27 cellular contexts compared by ENCODE assay signal in the genomic region with DNA sequence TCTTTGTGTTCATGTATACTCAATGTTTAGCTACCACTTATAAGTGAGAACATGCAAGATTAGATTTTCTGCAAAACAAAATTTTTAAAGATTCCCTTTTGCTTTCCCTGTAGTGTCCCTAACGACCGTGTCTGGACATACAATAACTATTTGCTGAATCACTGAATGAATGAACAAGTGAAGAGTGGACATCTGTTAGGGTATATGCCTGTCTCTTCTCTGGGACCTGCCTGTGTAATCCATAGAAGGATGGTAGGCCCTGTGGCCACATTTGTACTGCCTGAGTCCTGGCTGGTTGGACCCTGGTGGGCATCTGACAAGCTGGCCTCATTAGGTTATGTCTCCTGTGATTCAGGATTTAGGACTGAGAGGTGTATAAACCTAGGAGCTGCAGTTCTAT. TPM values are rescaled to one million over a fixed set of nuclear protein-coding genes. Genes with fewer than 3 reads are reported as not detected.
DNase-seq lines count a peak whose midpoint lies in the region; ATAC-seq and TF ChIP-seq lines count a peak whose summit lies in the region.
"Had no signal": no experiment of that assay in that cellular context is flagged by ENCODE, and none has a peak within 500 bp of the region (broad histone marks: within the 10 kb centered on the region; RNA-seq: fewer than 3 reads in every experiment).

No MANE protein-coding gene starts in this region.

- H3K4me3 ChIP-seq in OCI-LY3 (ENCODE audit: low read length) = no peak overlapping the region
- H3K4me3 ChIP-seq: HAP-1, hepatocyte had no signal

- H3K79me2 ChIP-seq in OCI-LY3 (ENCODE audit: low read length) = no peaks in the 10 kb centered on the region
- H3K79me2 ChIP-seq: hepatocyte had no signal

- peak overlapping the region in 4 of 7 donors; percentile 48 to 97 (median 64) for H3K27ac Mint-ChIP-seq in CD14-positive monocyte
- H3K27ac Mint-ChIP-seq in stimulated activated memory B cell treated with anti-CD40 and anti-IgM and Interleukin-4, amounts not matched to agents 10 μg/mL and 1 μg/mL and 100 μg/mL, for 72 hours = peak overlapping the region; percentile 65
- H3K27ac Mint-ChIP-seq in activated naive CD8-positive, alpha-beta T cell treated with anti-CD3 and anti-CD28 coated beads for 36 hours = no peak overlapping the region
- H3K27ac Mint-ChIP-seq: CD4-positive, CD25-positive, alpha-beta regulatory T cell had no signal

- H3K36me3 Mint-ChIP-seq in CD14-positive monocyte = peaks cover 6 to 15% of the 10 kb centered on the region in 2 donors
- H3K36me3 Mint-ChIP-seq in stimulated activated memory B cell treated with anti-CD40 and anti-IgM and Interleukin-4, amounts not matched to agents 10 μg/mL and 1 μg/mL and 100 μg/mL, for 72 hours = no peaks in the 10 kb centered on the region
- no peaks in the 10 kb centered on the region for H3K36me3 Mint-ChIP-seq in activated naive CD8-positive, alpha-beta T cell treated with anti-CD3 and anti-CD28 coated beads for 36 hours
- H3K36me3 Mint-ChIP-seq: CD4-positive, CD25-positive, alpha-beta regulatory T cell had no signal

- H3K9me3 ChIP-seq in OCI-LY3 (ENCODE audit: insufficient read depth, low read length) = no peaks in the 10 kb centered on the region
- H3K9me3 ChIP-seq: HAP-1 had no signal

- H3K27me3 ChIP-seq in OCI-LY3 (ENCODE audit: low read depth, low read length) = no peaks in the 10 kb centered on the region
- no peaks in the 10 kb centered on the region for H3K27me3 ChIP-seq in layer of hippocampus (ENCODE audit: control insufficient read depth, insufficient read depth, low read length)
- H3K27me3 ChIP-seq: foreskin keratinocyte, hepatocyte had no signal

- no peak for TF ChIP-seq CTCF in CD14-positive monocyte (IDR thresholded peaks at IDR 0.05)
- no peak for TF ChIP-seq CTCF in OCI-LY3 (IDR thresholded peaks at IDR 0.05; ENCODE audit: low read depth, low read length)

- H3K36me3 ChIP-seq in OCI-LY3 (replicated peaks; ENCODE audit: low read depth, low read length) = peaks cover 7% of the 10 kb centered on the region
- H3K36me3 ChIP-seq: HAP-1 had no signal

- no peak for ATAC-seq in stimulated activated memory B cell treated with anti-CD40 and anti-IgM and Interleukin-4, amounts not matched to agents 10 μg/mL and 1 μg/mL and 100 μg/mL, for 72 hours
- ATAC-seq in GM18502 (IDR thresholded peaks at IDR 0.05; ENCODE audit: poor library complexity, unreplicated experiment) = no peak
- ATAC-seq: foreskin keratinocyte, Right ventricle myocardium inferior had no signal

- H3K27ac ChIP-seq in OCI-LY3 (ENCODE audit: low read length) (peak overlapping the region; percentile 67), layer of hippocampus (ENCODE audit: low read depth, low read length) (peak overlapping the region; percentile 67)
- H3K27ac ChIP-seq: foreskin keratinocyte, hepatocyte had no signal

- peaks cover 0 to 6% (median 0%) of the 10 kb centered on the region in 7 donors for H3K9me3 Mint-ChIP-seq in CD14-positive monocyte
- H3K9me3 Mint-ChIP-seq in stimulated activated memory B cell treated with anti-CD40 and anti-IgM and Interleukin-4, amounts not matched to agents 10 μg/mL and 1 μg/mL and 100 μg/mL, for 72 hours = no peaks in the 10 kb centered on the region
- no peaks in the 10 kb centered on the region for H3K9me3 Mint-ChIP-seq in activated naive CD8-positive, alpha-beta T cell treated with anti-CD3 and anti-CD28 coated beads for 36 hours
- H3K9me3 Mint-ChIP-seq: CD4-positive, CD25-positive, alpha-beta regulatory T cell had no signal

- H3K4me2 ChIP-seq in OCI-LY3 (ENCODE audit: low read length) = peak overlapping the region; percentile 40
- H3K4me2 ChIP-seq: hepatocyte had no signal

- H4K20me1 ChIP-seq in OCI-LY3 (ENCODE audit: insufficient read depth, low read length) = no peaks in the 10 kb centered on the region

- H3K4me1 ChIP-seq in OCI-LY3 (ENCODE audit: low read length) = peaks cover 86% of the 10 kb centered on the region

- intact Hi-C loops in CD14-positive monocyte (cut with micrococcal nuclease) = no loop called here

- DNase-seq in CD14-positive monocyte (ENCODE audit: low spot score) (no peak), DMS153 (lab: John Stamatoyannopoulos, UW) (no peak), HCEC 1CT (no peak)
- no peak for DNase-seq in activated naive CD8-positive, alpha-beta T cell treated with anti-CD3 and anti-CD28 coated beads for 36 hours
- DNase-seq: activated naive CD4-positive, alpha-beta T cell treated with Interleukin-2 at 50 U/mL for 16 hours; activated T-cell treated with anti-CD3 and anti-CD28 coated beads, Interleukin-2, amount 50 U/mL, for 48 hours; amygdala; CD4-positive, CD25-positive, alpha-beta regulatory T cell; DMS 273 treated with DMSO at 0.1 percent for 48 hours; foreskin keratinocyte; GF-D8; left ventricle myocardium superior; NCI-H1694 treated with DMSO at 0.1 percent for 48 hours; NCI-H82; retina had no signal

- peak overlapping the region; percentile 56 for H3K9ac ChIP-seq in OCI-LY3 (ENCODE audit: low read length)

- H3K4me3 Mint-ChIP-seq in CD14-positive monocyte = no peak overlapping the region
- no peak overlapping the region for H3K4me3 Mint-ChIP-seq in stimulated activated memory B cell treated with anti-CD40 and anti-IgM and Interleukin-4, amounts not matched to agents 10 μg/mL and 1 μg/mL and 100 μg/mL, for 72 hours
- no peak overlapping the region for H3K4me3 Mint-ChIP-seq in activated naive CD8-positive, alpha-beta T cell treated with anti-CD3 and anti-CD28 coated beads for 36 hours
- H3K4me3 Mint-ChIP-seq: CD4-positive, CD25-positive, alpha-beta regulatory T cell had no signal

- peaks cover 0 to 4% (median 0%) of the 10 kb centered on the region in 3 donors for H3K27me3 Mint-ChIP-seq in CD14-positive monocyte (ENCODE audit: low read depth in 3 of 3)
- H3K27me3 Mint-ChIP-seq in stimulated activated memory B cell treated with anti-CD40 and anti-IgM and Interleukin-4, amounts not matched to agents 10 μg/mL and 1 μg/mL and 100 μg/mL, for 72 hours = no peaks in the 10 kb centered on the region
- peaks cover 6% of the 10 kb centered on the region for H3K27me3 Mint-ChIP-seq in activated naive CD8-positive, alpha-beta T cell treated with anti-CD3 and anti-CD28 coated beads for 36 hours

- 0 out of 2 replicates have a peak overlapping the region, but pooled peaks have one; percentile 58 for H2AFZ ChIP-seq in OCI-LY3 (ENCODE audit: low read depth, low read length)
- H2AFZ ChIP-seq: hepatocyte had no signal

- H3K4me1 Mint-ChIP-seq in CD14-positive monocyte = peaks cover 86% of the 10 kb centered on the region
- peaks cover 29% of the 10 kb centered on the region for H3K4me1 Mint-ChIP-seq in stimulated activated memory B cell treated with anti-CD40 and anti-IgM and Interleukin-4, amounts not matched to agents 10 μg/mL and 1 μg/mL and 100 μg/mL, for 72 hours
- H3K4me1 Mint-ChIP-seq in activated naive CD8-positive, alpha-beta T cell treated with anti-CD3 and anti-CD28 coated beads for 36 hours = peaks cover 12% of the 10 kb centered on the region
- H3K4me1 Mint-ChIP-seq: CD4-positive, CD25-positive, alpha-beta regulatory T cell had no signal

RNA-seq across cellular contexts. Expression of gene NCF2, which starts 7.4 kb away (rescaled TPM):
- polyA plus RNA-seq in CD14-positive monocyte = 100 to 1,000 TPM; 557 to 697 TPM
- total RNA-seq in activated naive CD8-positive, alpha-beta T cell treated with anti-CD3 and anti-CD28 coated beads for 36 hours = 1 to 10 TPM; 4.0 to 5.4 TPM

RNA-seq across cellular contexts. Expression of gene ARPC5, which starts 37.9 kb away (rescaled TPM):
- 1,000 to 10,000 TPM; 1,064 to 1,089 TPM for polyA plus RNA-seq in CD14-positive monocyte
- 100 to 1,000 TPM; 130 to 136 TPM for total RNA-seq in activated naive CD8-positive, alpha-beta T cell treated with anti-CD3 and anti-CD28 coated beads for 36 hours

RNA-seq across cellular contexts. Expression of gene APOBEC4, which starts 55.5 kb away (rescaled TPM):
- polyA plus RNA-seq in CD14-positive monocyte = not detected
- total RNA-seq in activated naive CD8-positive, alpha-beta T cell treated with anti-CD3 and anti-CD28 coated beads for 36 hours = not detected
- total RNA-seq: activated CD8-positive, alpha-beta memory T cell treated with anti-CD3 and anti-CD28 coated beads for 36 hours; cardiac septum; CD4-positive, CD25-positive, alpha-beta regulatory T cell; epithelial cell of proximal tubule; foreskin keratinocyte; left ventricle myocardium superior; Right ventricle myocardium inferior; subcutaneous adipose tissue had no signal
- polyA plus RNA-seq: AG04450; CD4-positive, CD25-positive, alpha-beta regulatory T cell; foreskin keratinocyte; hepatocyte had no signal
